Comparison of ENCODE assay signal across 10 cellular contexts in genomic region chr7:139681463-139681755, GRCh38.
DNase-seq lines count a peak whose midpoint lies in the region; ATAC-seq and TF ChIP-seq lines count a peak whose summit lies in the region.
"Had no signal": no experiment of that assay in that cellular context is flagged by ENCODE, and none has a peak within 500 bp of the region (broad histone marks: within the 10 kb centered on the region; RNA-seq: fewer than 3 reads in every experiment).

No MANE protein-coding gene starts in this region.

- no peak for TF ChIP-seq CTCF in right atrium auricular region (IDR thresholded peaks at IDR 0.05)

- POLR2A ChIA-PET in activated CD4-positive, alpha-beta T cell treated with anti-CD3 and anti-CD28 coated beads for 36 hours (lab: Charles Lee) = interaction anchor here (0.7 to 1.3 kb wide), 10 partner anchors 11 to 322 kb away, joined by 3 to 6 read pairs (median 3); partner anchors contain the start of gene LUC7L2

- CTCF ChIA-PET in activated CD4-positive, alpha-beta T cell treated with anti-CD3 and anti-CD28 coated beads for 36 hours (lab: Charles Lee) = interaction anchor here (1.2 to 3.1 kb wide), 2 partner anchors 9 to 34 kb away, joined by 11 to 17 read pairs; no protein-coding TSS in a partner anchor

- H3K9me3 ChIP-seq in right atrium auricular region = peaks cover 0 to 9% of the 10 kb centered on the region in 2 donors

- peaks cover 11% of the 10 kb centered on the region for H3K9me3 Mint-ChIP-seq in activated CD4-positive, alpha-beta T cell treated with anti-CD3 and anti-CD28 coated beads for 36 hours (ENCODE audit: low read depth)
- H3K9me3 Mint-ChIP-seq in activated T-helper 17 cell treated with anti-CD3 and anti-CD28 coated beads, Interleukin-2, amount 50 U/mL, for 72 hours = peaks cover 6% of the 10 kb centered on the region

- H3K4me1 ChIP-seq in right atrium auricular region = peaks cover 0 to 48% of the 10 kb centered on the region in 2 donors

- H3K27me3 Mint-ChIP-seq in activated CD4-positive, alpha-beta T cell treated with anti-CD3 and anti-CD28 coated beads for 36 hours = no peaks in the 10 kb centered on the region
- H3K27me3 Mint-ChIP-seq in activated T-helper 17 cell treated with anti-CD3 and anti-CD28 coated beads, Interleukin-2, amount 50 U/mL, for 72 hours = no peaks in the 10 kb centered on the region
- H3K27me3 Mint-ChIP-seq: type B pancreatic cell had no signal

- no peak overlapping the region for H3K4me3 ChIP-seq in right atrium auricular region

- peak overlapping the region; percentile 98 for H3K27ac Mint-ChIP-seq in activated CD4-positive, alpha-beta T cell treated with anti-CD3 and anti-CD28 coated beads for 36 hours
- H3K27ac Mint-ChIP-seq in activated T-helper 17 cell treated with anti-CD3 and anti-CD28 coated beads, Interleukin-2, amount 50 U/mL, for 72 hours = peak overlapping the region; percentile 97

- ATAC-seq in activated CD4-positive, alpha-beta T cell treated with anti-CD3 and anti-CD28 coated beads for 36 hours = no peak
- no peak for ATAC-seq in activated T-helper 17 cell treated with anti-CD3 and anti-CD28 coated beads, Interleukin-2, amount 50 U/mL, for 72 hours (replicated peaks)
- ATAC-seq in GM21381 (IDR thresholded peaks at IDR 0.05; ENCODE audit: unreplicated experiment) = no peak
- no peak for ATAC-seq in HG02970 (IDR thresholded peaks at IDR 0.05; ENCODE audit: low FRiP score, unreplicated experiment)

- H3K36me3 ChIP-seq in right atrium auricular region = no peaks in the 10 kb centered on the region

- peak; percentile 47 for DNase-seq in activated CD4-positive, alpha-beta T cell treated with anti-CD3 and anti-CD28 coated beads for 36 hours
- no peak for DNase-seq in activated CD4-positive, alpha-beta T cell treated with anti-CD3 and anti-CD28 coated beads, Interleukin-2, amount 50 U/mL, for 48 hours
- no peak for DNase-seq in right atrium auricular region (ENCODE audit: low spot score)
- DNase-seq in substantia nigra (lab: John Stamatoyannopoulos, UW) = no peak
- DNase-seq in NCI-H2029 (lab: John Stamatoyannopoulos, UW) = no peak
- DNase-seq: small intestine had no signal

- peaks cover 32% of the 10 kb centered on the region for H3K36me3 Mint-ChIP-seq in activated CD4-positive, alpha-beta T cell treated with anti-CD3 and anti-CD28 coated beads for 36 hours (ENCODE audit: low read depth)
- peaks cover 25% of the 10 kb centered on the region for H3K36me3 Mint-ChIP-seq in activated T-helper 17 cell treated with anti-CD3 and anti-CD28 coated beads, Interleukin-2, amount 50 U/mL, for 72 hours (ENCODE audit: low read depth)

- H3K4me1 Mint-ChIP-seq in activated CD4-positive, alpha-beta T cell treated with anti-CD3 and anti-CD28 coated beads for 36 hours = peaks cover 56% of the 10 kb centered on the region
- peaks cover 40% of the 10 kb centered on the region for H3K4me1 Mint-ChIP-seq in activated T-helper 17 cell treated with anti-CD3 and anti-CD28 coated beads, Interleukin-2, amount 50 U/mL, for 72 hours

- intact Hi-C loops in activated CD4-positive, alpha-beta T cell treated with anti-CD3 and anti-CD28 coated beads for 36 hours (cut with DNase I, micrococcal nuclease) = loop anchor here (2.0 to 10.0 kb wide), 8 partner anchors 35 to 929 kb away; partner anchors contain the start of gene UBN2 (in 1 of the 2)

- H3K27me3 ChIP-seq in right atrium auricular region = no peaks in the 10 kb centered on the region

- peak overlapping the region; percentile 90 to 92 for H3K27ac ChIP-seq in right atrium auricular region
- H3K27ac ChIP-seq in substantia nigra (ENCODE audit: low read depth, low read length, poor library complexity, severe bottlenecking) = peak overlapping the region; percentile 75

- H3K4me3 Mint-ChIP-seq in activated CD4-positive, alpha-beta T cell treated with anti-CD3 and anti-CD28 coated beads for 36 hours = peak overlapping the region; percentile 68
- peak overlapping the region; percentile 78 for H3K4me3 Mint-ChIP-seq in activated T-helper 17 cell treated with anti-CD3 and anti-CD28 coated beads, Interleukin-2, amount 50 U/mL, for 72 hours
- H3K4me3 Mint-ChIP-seq: type B pancreatic cell had no signal
